In genomic region chr12:13362260-13362841, GRCh38 we compare ENCODE assay signal across 8 cellular contexts.
DNase-seq lines count a peak whose midpoint lies in the region; ATAC-seq, FAIRE-seq and TF ChIP-seq lines count a peak whose summit lies in the region.

No MANE protein-coding gene starts in this region.

- POLR2A ChIA-PET in activated CD4-positive, alpha-beta T cell treated with anti-CD3 and anti-CD28 coated beads, Interleukin-2, amount 10 ng/mL, durations not matched to agents 7 days and 5 days (lab: Charles Lee), result no interaction called here

- H3K4me1 Mint-ChIP-seq in activated CD4-positive, alpha-beta T cell treated with anti-CD3 and anti-CD28 coated beads, Interleukin-2, amount 10 ng/mL, durations not matched to agents 7 days and 5 days, result no peaks in the 10 kb centered on the region

- CTCF ChIA-PET in activated CD4-positive, alpha-beta T cell treated with anti-CD3 and anti-CD28 coated beads, Interleukin-2, amount 10 ng/mL, durations not matched to agents 7 days and 5 days (lab: Charles Lee), result interaction anchor here (0.9 to 1.5 kb wide), 7 partner anchors 10 to 299 kb away, joined by 3 to 8 read pairs (median 4); no protein-coding TSS in a partner anchor

- no peak overlapping the region for H3K4me3 Mint-ChIP-seq in activated CD4-positive, alpha-beta T cell treated with anti-CD3 and anti-CD28 coated beads, Interleukin-2, amount 10 ng/mL, durations not matched to agents 7 days and 5 days

- peak; percentile 68 for ATAC-seq in HG03095 (IDR thresholded peaks at IDR 0.05; ENCODE audit: unreplicated experiment)

- peak; percentile 81 for FAIRE-seq in GM18507 (lab: Jason Lieb, UNC)

- no peaks in the 10 kb centered on the region for H3K9me3 Mint-ChIP-seq in activated CD4-positive, alpha-beta T cell treated with anti-CD3 and anti-CD28 coated beads, Interleukin-2, amount 10 ng/mL, durations not matched to agents 7 days and 5 days

- H3K36me3 Mint-ChIP-seq in activated CD4-positive, alpha-beta T cell treated with anti-CD3 and anti-CD28 coated beads, Interleukin-2, amount 10 ng/mL, durations not matched to agents 7 days and 5 days (ENCODE audit: low read depth), result no peaks in the 10 kb centered on the region

- no peak overlapping the region for H3K4me3 ChIP-seq in AG10803 (ENCODE audit: low read length)

- DNase-seq in AG10803 (ENCODE audit: low read depth) (peak; percentile 45), GM18507 (ENCODE audit: extremely low spot score, insufficient read length, low read depth) (peak; percentile 9), NCI-H2196 (lab: John Stamatoyannopoulos, UW; ENCODE audit: unreplicated experiment) (peak; percentile 34), fibroblast of the conjunctiva (ENCODE audit: low read depth) (peak; percentile 13), nucleus accumbens (lab: John Stamatoyannopoulos, UW) (peak in 30 of 56 donors; percentile 2 to 63 (median 18)), 8988T (no peak)
- peak; percentile 39 for DNase-seq in activated CD4-positive, alpha-beta T cell treated with anti-CD3 and anti-CD28 coated beads, Interleukin-2, amount 10 ng/mL, durations not matched to agents 7 days and 5 days

- TF ChIP-seq CTCF in AG10803 (conservative IDR thresholded peaks at IDR 0.05; ENCODE audit: low read length), result peak; percentile 92

- no peak overlapping the region for H3K27ac Mint-ChIP-seq in activated CD4-positive, alpha-beta T cell treated with anti-CD3 and anti-CD28 coated beads, Interleukin-2, amount 10 ng/mL, durations not matched to agents 7 days and 5 days

- H3K27me3 Mint-ChIP-seq in activated CD4-positive, alpha-beta T cell treated with anti-CD3 and anti-CD28 coated beads, Interleukin-2, amount 10 ng/mL, durations not matched to agents 7 days and 5 days, result peaks cover 29% of the 10 kb centered on the region
